1 cellular context compared by ENCODE assay signal in genomic region chr19:11410682-11411081, GRCh38.
TF ChIP-seq lines count a peak whose summit lies in the region.

No MANE protein-coding gene starts in this region.

TF ChIP-seq in WTC11, 78 proteins besides CTCF, POLR2A, EP300 and RAD21 (continued from another document):
- TF ChIP-seq, protein P1, sequence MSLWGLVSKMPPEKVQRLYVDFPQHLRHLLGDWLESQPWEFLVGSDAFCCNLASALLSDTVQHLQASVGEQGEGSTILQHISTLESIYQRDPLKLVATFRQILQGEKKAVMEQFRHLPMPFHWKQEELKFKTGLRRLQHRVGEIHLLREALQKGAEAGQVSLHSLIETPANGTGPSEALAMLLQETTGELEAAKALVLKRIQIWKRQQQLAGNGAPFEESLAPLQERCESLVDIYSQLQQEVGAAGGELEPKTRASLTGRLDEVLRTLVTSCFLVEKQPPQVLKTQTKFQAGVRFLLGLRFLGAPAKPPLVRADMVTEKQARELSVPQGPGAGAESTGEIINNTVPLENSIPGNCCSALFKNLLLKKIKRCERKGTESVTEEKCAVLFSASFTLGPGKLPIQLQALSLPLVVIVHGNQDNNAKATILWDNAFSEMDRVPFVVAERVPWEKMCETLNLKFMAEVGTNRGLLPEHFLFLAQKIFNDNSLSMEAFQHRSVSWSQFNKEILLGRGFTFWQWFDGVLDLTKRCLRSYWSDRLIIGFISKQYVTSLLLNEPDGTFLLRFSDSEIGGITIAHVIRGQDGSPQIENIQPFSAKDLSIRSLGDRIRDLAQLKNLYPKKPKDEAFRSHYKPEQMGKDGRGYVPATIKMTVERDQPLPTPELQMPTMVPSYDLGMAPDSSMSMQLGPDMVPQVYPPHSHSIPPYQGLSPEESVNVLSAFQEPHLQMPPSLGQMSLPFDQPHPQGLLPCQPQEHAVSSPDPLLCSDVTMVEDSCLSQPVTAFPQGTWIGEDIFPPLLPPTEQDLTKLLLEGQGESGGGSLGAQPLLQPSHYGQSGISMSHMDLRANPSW (CRISPR knock-in tag; conservative IDR thresholded peaks at IDR 0.05; ENCODE audit: low read depth), result no peak
- TF ChIP-seq, protein P2, sequence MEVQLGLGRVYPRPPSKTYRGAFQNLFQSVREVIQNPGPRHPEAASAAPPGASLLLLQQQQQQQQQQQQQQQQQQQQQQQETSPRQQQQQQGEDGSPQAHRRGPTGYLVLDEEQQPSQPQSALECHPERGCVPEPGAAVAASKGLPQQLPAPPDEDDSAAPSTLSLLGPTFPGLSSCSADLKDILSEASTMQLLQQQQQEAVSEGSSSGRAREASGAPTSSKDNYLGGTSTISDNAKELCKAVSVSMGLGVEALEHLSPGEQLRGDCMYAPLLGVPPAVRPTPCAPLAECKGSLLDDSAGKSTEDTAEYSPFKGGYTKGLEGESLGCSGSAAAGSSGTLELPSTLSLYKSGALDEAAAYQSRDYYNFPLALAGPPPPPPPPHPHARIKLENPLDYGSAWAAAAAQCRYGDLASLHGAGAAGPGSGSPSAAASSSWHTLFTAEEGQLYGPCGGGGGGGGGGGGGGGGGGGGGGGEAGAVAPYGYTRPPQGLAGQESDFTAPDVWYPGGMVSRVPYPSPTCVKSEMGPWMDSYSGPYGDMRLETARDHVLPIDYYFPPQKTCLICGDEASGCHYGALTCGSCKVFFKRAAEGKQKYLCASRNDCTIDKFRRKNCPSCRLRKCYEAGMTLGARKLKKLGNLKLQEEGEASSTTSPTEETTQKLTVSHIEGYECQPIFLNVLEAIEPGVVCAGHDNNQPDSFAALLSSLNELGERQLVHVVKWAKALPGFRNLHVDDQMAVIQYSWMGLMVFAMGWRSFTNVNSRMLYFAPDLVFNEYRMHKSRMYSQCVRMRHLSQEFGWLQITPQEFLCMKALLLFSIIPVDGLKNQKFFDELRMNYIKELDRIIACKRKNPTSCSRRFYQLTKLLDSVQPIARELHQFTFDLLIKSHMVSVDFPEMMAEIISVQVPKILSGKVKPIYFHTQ (CRISPR knock-in tag; IDR thresholded peaks at IDR 0.05), result no peak
- TF ChIP-seq CBFB (CRISPR knock-in tag; IDR thresholded peaks at IDR 0.05; ENCODE audit: low read depth) (no peak), JUN (CRISPR knock-in tag; IDR thresholded peaks at IDR 0.05) (no peak), FOXP4 (CRISPR knock-in tag; IDR thresholded peaks at IDR 0.05) (no peak), ZMAT4 (CRISPR knock-in tag; IDR thresholded peaks at IDR 0.05) (no peak)
